In the genomic region with DNA sequence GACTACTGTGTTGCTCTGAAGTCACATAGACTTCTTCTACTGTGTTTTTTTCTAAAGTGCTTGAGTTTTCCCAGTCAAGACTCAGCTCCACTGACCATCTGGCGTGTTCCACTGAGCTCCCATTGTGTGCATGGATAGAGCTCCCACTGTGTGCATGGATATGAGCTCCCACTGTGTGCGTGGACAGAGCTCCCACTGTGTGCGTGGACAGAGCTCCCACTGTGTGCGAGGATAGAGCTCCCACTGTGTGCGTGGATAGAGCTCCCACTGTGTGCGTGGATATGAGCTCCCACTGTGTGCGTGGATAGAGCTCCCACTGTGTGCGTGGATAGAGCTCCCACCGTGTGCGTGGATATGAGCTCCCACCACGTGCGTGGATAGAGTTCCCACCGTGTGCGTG, we compare ENCODE assay signal across 39 cellular contexts.
"Had no signal": no experiment of that assay in that cellular context is flagged by ENCODE, and none has a peak within 500 bp of the region (broad histone marks: within the 10 kb centered on the region; RNA-seq: fewer than 3 reads in every experiment).

No MANE protein-coding gene starts in this region.

- H3K4me3 Mint-ChIP-seq: activated naive CD4-positive, alpha-beta T cell treated with anti-CD3 and anti-CD28 coated beads for 36 hours; activated naive CD4-positive, alpha-beta T cell treated with anti-CD3 and anti-CD28 coated beads, Interleukin-2, amount 10 ng/mL, durations not matched to agents 7 days and 5 days; activated naive CD4-positive, alpha-beta T cell treated with anti-CD3 and anti-CD28 coated beads, Interleukin-2, amount 50 U/mL, for 24 hours; activated naive CD8-positive, alpha-beta T cell; activated naive CD8-positive, alpha-beta T cell treated with anti-CD3 and anti-CD28 coated beads for 36 hours; activated naive CD8-positive, alpha-beta T cell treated with anti-CD3 and anti-CD28 coated beads, Interleukin-2, amount 10 ng/mL, durations not matched to agents 7 days and 5 days; activated naive CD8-positive, alpha-beta T cell treated with anti-CD3 and anti-CD28 coated beads, Interleukin-2, amount 50 U/mL, for 24 hours; activated T-cell treated with anti-CD3 and anti-CD28 coated beads, Interleukin-2, amount 50 U/mL, for 24 hours; activated T-cell treated with anti-CD3 and anti-CD28 coated beads, Interleukin-2, amount 50 U/mL, for 4 hours; activated T-cell treated with anti-CD3 and anti-CD28 coated beads, Interleukin-2, amount 50 U/mL, for 72 hours; activated T-helper 1 cell treated with anti-CD3 and anti-CD28 coated beads, Interleukin-12 subunit alpha, Interleukin-12 subunit beta, Interleukin-2, Interleukin-4 antibody, amounts not matched to agents 30 ng/mL and 10 ng/mL and 1 ng/mL, durations not matched to agents 14 hours and 24 hours and 36 hours; activated T-helper 17 cell treated with anti-CD3 and anti-CD28 coated beads, Interleukin-2, amount 50 U/mL, for 72 hours; brain; central memory CD8-positive, alpha-beta T cell had no signal

- H3K9me3 ChIP-seq: adrenal gland, ascending aorta, body of pancreas, breast epithelium had no signal

- ATAC-seq: activated naive CD4-positive, alpha-beta T cell treated with anti-CD3 and anti-CD28 coated beads, Interleukin-2, amount 50 U/mL, for 72 hours; activated naive CD8-positive, alpha-beta T cell treated with anti-CD3 and anti-CD28 coated beads, Interleukin-2, amount 50 U/mL, for 24 hours; activated T-cell treated with anti-CD3 and anti-CD28 coated beads, Interleukin-2, amount 50 U/mL, for 4 hours; activated T-cell treated with anti-CD3 and anti-CD28 coated beads, Interleukin-2, amount 50 U/mL, for 72 hours; activated T-helper 17 cell treated with anti-CD3 and anti-CD28 coated beads, Interleukin-2, amount 50 U/mL, for 72 hours; body of pancreas had no signal

- H3K36me3 ChIP-seq: adrenal gland, ascending aorta, brain microvascular endothelial cell, breast epithelium, cardiac muscle cell had no signal

- H3K4me1 ChIP-seq: adrenal gland, ascending aorta, breast epithelium had no signal

- DNase-seq: activated effector memory CD4-positive, alpha-beta T cell treated with anti-CD3 and anti-CD28 coated beads, Interleukin-2, amount 50 U/mL, for 16 hours; activated effector memory CD4-positive, alpha-beta T cell treated with Interleukin-2 at 50 U/mL for 16 hours; activated gamma-delta T cell; activated gamma-delta T cell treated with Interleukin-2 at 50 U/mL for 16 hours; activated naive CD4-positive, alpha-beta T cell; activated naive CD4-positive, alpha-beta T cell treated with anti-CD3 and anti-CD28 coated beads for 36 hours; activated naive CD4-positive, alpha-beta T cell treated with anti-CD3 and anti-CD28 coated beads, Interleukin-2, amount 10 ng/mL, durations not matched to agents 7 days and 5 days; activated naive CD4-positive, alpha-beta T cell treated with anti-CD3 and anti-CD28 coated beads, Interleukin-2, amount 50 U/mL, for 16 hours; activated naive CD4-positive, alpha-beta T cell treated with Interleukin-2 at 50 U/mL for 16 hours; activated naive CD8-positive, alpha-beta T cell treated with anti-CD3 and anti-CD28 coated beads for 36 hours; activated naive CD8-positive, alpha-beta T cell treated with anti-CD3 and anti-CD28 coated beads, Interleukin-2, amount 10 ng/mL, durations not matched to agents 7 days and 5 days; activated naive CD8-positive, alpha-beta T cell treated with anti-CD3 and anti-CD28 coated beads, Interleukin-2, amount 50 U/mL, for 24 hours; activated T-cell treated with anti-CD3 and anti-CD28 coated beads, Interleukin-2, amount 50 U/mL, for 24 hours; activated T-cell treated with anti-CD3 and anti-CD28 coated beads, Interleukin-2, amount 50 U/mL, for 4 hours; activated T-cell treated with anti-CD3 and anti-CD28 coated beads, Interleukin-2, amount 50 U/mL, for 48 hours; activated T-cell treated with anti-CD3 and anti-CD28 coated beads, Interleukin-2, amount 50 U/mL, for 72 hours; adrenal gland; amniotic stem cell; amygdala; anterior cingulate cortex; aorta; body of pancreas; brain microvascular endothelial cell; caudate nucleus; central memory CD4-positive, alpha-beta T cell; cerebellar nuclear complex had no signal

- H3K27me3 ChIP-seq: adrenal gland, ascending aorta, body of pancreas, brain microvascular endothelial cell, breast epithelium, cardiac muscle cell had no signal

- H3K27ac Mint-ChIP-seq: activated naive CD4-positive, alpha-beta T cell treated with anti-CD3 and anti-CD28 coated beads for 36 hours; activated naive CD4-positive, alpha-beta T cell treated with anti-CD3 and anti-CD28 coated beads, Interleukin-2, amount 10 ng/mL, durations not matched to agents 7 days and 5 days; activated naive CD4-positive, alpha-beta T cell treated with anti-CD3 and anti-CD28 coated beads, Interleukin-2, amount 50 U/mL, for 24 hours; activated naive CD4-positive, alpha-beta T cell treated with anti-CD3 and anti-CD28 coated beads, Interleukin-2, amount 50 U/mL, for 72 hours; activated naive CD8-positive, alpha-beta T cell; activated naive CD8-positive, alpha-beta T cell treated with anti-CD3 and anti-CD28 coated beads for 36 hours; activated naive CD8-positive, alpha-beta T cell treated with anti-CD3 and anti-CD28 coated beads, Interleukin-2, amount 10 ng/mL, durations not matched to agents 7 days and 5 days; activated naive CD8-positive, alpha-beta T cell treated with anti-CD3 and anti-CD28 coated beads, Interleukin-2, amount 50 U/mL, for 24 hours; activated T-cell treated with anti-CD3 and anti-CD28 coated beads, Interleukin-2, amount 50 U/mL, for 24 hours; activated T-cell treated with anti-CD3 and anti-CD28 coated beads, Interleukin-2, amount 50 U/mL, for 72 hours; activated T-helper 1 cell treated with anti-CD3 and anti-CD28 coated beads, Interleukin-12 subunit alpha, Interleukin-12 subunit beta, Interleukin-2, Interleukin-4 antibody, amounts not matched to agents 30 ng/mL and 10 ng/mL and 1 ng/mL, durations not matched to agents 14 hours and 24 hours and 36 hours; activated T-helper 17 cell treated with anti-CD3 and anti-CD28 coated beads, Interleukin-2, amount 50 U/mL, for 72 hours; activated T-helper 2 cell treated with anti-CD3 and anti-CD28 coated beads, Interferon-gamma antibody, Interleukin-2, Interleukin-4, amounts not matched to agents 10 μg/mL and 5 μg/mL and 100 μg/mL, durations not matched to agents 14 hours and 24 hours and 36 hours; brain had no signal

- H3K27ac ChIP-seq: adrenal gland, ascending aorta, body of pancreas, brain microvascular endothelial cell, breast epithelium, cardiac muscle cell had no signal

- H3K27me3 Mint-ChIP-seq: activated naive CD4-positive, alpha-beta T cell treated with anti-CD3 and anti-CD28 coated beads, Interleukin-2, amount 50 U/mL, for 24 hours; activated naive CD8-positive, alpha-beta T cell; activated naive CD8-positive, alpha-beta T cell treated with anti-CD3 and anti-CD28 coated beads for 36 hours; activated naive CD8-positive, alpha-beta T cell treated with anti-CD3 and anti-CD28 coated beads, Interleukin-2, amount 10 ng/mL, durations not matched to agents 7 days and 5 days; activated naive CD8-positive, alpha-beta T cell treated with anti-CD3 and anti-CD28 coated beads, Interleukin-2, amount 50 U/mL, for 24 hours; activated T-cell treated with anti-CD3 and anti-CD28 coated beads, Interleukin-2, amount 50 U/mL, for 24 hours; activated T-helper 17 cell treated with anti-CD3 and anti-CD28 coated beads, Interleukin-2, amount 50 U/mL, for 72 hours; brain; central memory CD8-positive, alpha-beta T cell had no signal

- H3K36me3 Mint-ChIP-seq: activated naive CD4-positive, alpha-beta T cell treated with anti-CD3 and anti-CD28 coated beads, Interleukin-2, amount 10 ng/mL, durations not matched to agents 7 days and 5 days; activated naive CD4-positive, alpha-beta T cell treated with anti-CD3 and anti-CD28 coated beads, Interleukin-2, amount 50 U/mL, for 24 hours; activated naive CD4-positive, alpha-beta T cell treated with anti-CD3 and anti-CD28 coated beads, Interleukin-2, amount 50 U/mL, for 72 hours; activated naive CD8-positive, alpha-beta T cell; activated naive CD8-positive, alpha-beta T cell treated with anti-CD3 and anti-CD28 coated beads for 36 hours; activated naive CD8-positive, alpha-beta T cell treated with anti-CD3 and anti-CD28 coated beads, Interleukin-2, amount 10 ng/mL, durations not matched to agents 7 days and 5 days; brain had no signal

- H3K4me3 ChIP-seq: adrenal gland, ascending aorta, body of pancreas, breast epithelium, cardiac muscle cell had no signal

- FAIRE-seq: astrocyte, bronchial epithelial cell had no signal

- H3K9me3 Mint-ChIP-seq: activated naive CD4-positive, alpha-beta T cell treated with anti-CD3 and anti-CD28 coated beads for 36 hours; activated naive CD4-positive, alpha-beta T cell treated with anti-CD3 and anti-CD28 coated beads, Interleukin-2, amount 10 ng/mL, durations not matched to agents 7 days and 5 days; activated naive CD4-positive, alpha-beta T cell treated with anti-CD3 and anti-CD28 coated beads, Interleukin-2, amount 50 U/mL, for 24 hours; activated naive CD4-positive, alpha-beta T cell treated with anti-CD3 and anti-CD28 coated beads, Interleukin-2, amount 50 U/mL, for 72 hours; activated naive CD8-positive, alpha-beta T cell treated with anti-CD3 and anti-CD28 coated beads for 36 hours; activated naive CD8-positive, alpha-beta T cell treated with anti-CD3 and anti-CD28 coated beads, Interleukin-2, amount 10 ng/mL, durations not matched to agents 7 days and 5 days; activated naive CD8-positive, alpha-beta T cell treated with anti-CD3 and anti-CD28 coated beads, Interleukin-2, amount 50 U/mL, for 24 hours; activated T-cell treated with anti-CD3 and anti-CD28 coated beads, Interleukin-2, amount 50 U/mL, for 24 hours; activated T-cell treated with anti-CD3 and anti-CD28 coated beads, Interleukin-2, amount 50 U/mL, for 4 hours; activated T-cell treated with anti-CD3 and anti-CD28 coated beads, Interleukin-2, amount 50 U/mL, for 72 hours; activated T-helper 1 cell treated with anti-CD3 and anti-CD28 coated beads, Interleukin-12 subunit alpha, Interleukin-12 subunit beta, Interleukin-2, Interleukin-4 antibody, amounts not matched to agents 30 ng/mL and 10 ng/mL and 1 ng/mL, durations not matched to agents 14 hours and 24 hours and 36 hours; activated T-helper 17 cell treated with anti-CD3 and anti-CD28 coated beads, Interleukin-2, amount 50 U/mL, for 72 hours; activated T-helper 2 cell treated with anti-CD3 and anti-CD28 coated beads, Interferon-gamma antibody, Interleukin-2, Interleukin-4, amounts not matched to agents 10 μg/mL and 5 μg/mL and 100 μg/mL, durations not matched to agents 14 hours and 24 hours and 36 hours; central memory CD8-positive, alpha-beta T cell had no signal
